Comparison of ENCODE assay signal across 9 cellular contexts in the genomic region with DNA sequence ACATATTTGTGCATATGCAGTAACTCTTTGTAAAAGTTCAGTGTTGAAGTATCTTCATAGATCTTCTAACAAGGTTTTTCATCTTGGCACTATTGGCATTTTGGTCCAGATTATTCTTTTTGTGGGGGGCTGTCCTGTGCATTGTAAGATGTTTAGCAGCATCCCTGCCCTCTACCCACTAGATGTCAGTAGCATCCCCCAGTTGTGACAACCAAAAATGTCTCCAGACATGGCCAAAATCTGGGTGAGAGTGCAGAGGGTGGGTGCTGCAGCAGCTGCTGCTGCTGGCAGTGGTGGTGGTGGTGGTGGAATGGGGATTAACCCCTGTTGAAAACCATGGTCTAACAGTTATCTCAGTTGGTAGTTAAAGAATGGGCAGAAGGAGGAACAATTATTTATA.
DNase-seq lines count a peak whose midpoint lies in the region; ATAC-seq and TF ChIP-seq lines count a peak whose summit lies in the region.
"Had no signal": no experiment of that assay in that cellular context is flagged by ENCODE, and none has a peak within 500 bp of the region (broad histone marks: within the 10 kb centered on the region; RNA-seq: fewer than 3 reads in every experiment).

No MANE protein-coding gene starts in this region.

- H3K9me3 ChIP-seq in Panc1 (ENCODE audit: control insufficient read depth, insufficient read depth, low read depth, low read length) (no peaks in the 10 kb centered on the region), left lung (no peaks in the 10 kb centered on the region), testis (no peaks in the 10 kb centered on the region)

- H3K27me3 ChIP-seq in HL-60 (ENCODE audit: insufficient read depth, poor library complexity, severe bottlenecking) (peaks cover 6% of the 10 kb centered on the region), Panc1 (ENCODE audit: control insufficient read depth, insufficient read depth, low read length) (no peaks in the 10 kb centered on the region), left lung (no peaks in the 10 kb centered on the region), testis (peaks cover 3% of the 10 kb centered on the region)

- TF ChIP-seq CTCF in HL-60 (IDR thresholded peaks at IDR 0.05; ENCODE audit: insufficient read depth, low read length), result peak; percentile 17
- TF ChIP-seq CTCF in Panc1 (IDR thresholded peaks at IDR 0.05), result peak; percentile 52
- TF ChIP-seq CTCF in left lung (IDR thresholded peaks at IDR 0.05), result no peak
- TF ChIP-seq CTCF in testis (IDR thresholded peaks at IDR 0.05), result no peak

- no peaks in the 10 kb centered on the region for H3K4me1 ChIP-seq in Panc1 (ENCODE audit: control insufficient read depth, insufficient read depth, low read length)
- H3K4me1 ChIP-seq in left lung, result no peaks in the 10 kb centered on the region
- no peaks in the 10 kb centered on the region for H3K4me1 ChIP-seq in testis

- DNase-seq in G401 (ENCODE audit: low spot score) (peak; percentile 8), HL-60 (ENCODE audit: low read depth in 1 of 2, low spot score in 1 of 2) (peak in 1 of 2 experiments; percentile 36), Panc1 (ENCODE audit: low read depth, low spot score) (no peak), iPS-NIHi7 (ENCODE audit: extremely low spot score) (peak; percentile 18), left lung (no peak), testis (no peak)
- no peak for DNase-seq in activated CD4-positive, CD25-positive, alpha-beta regulatory T cell (lab: John Stamatoyannopoulos, UW)
- DNase-seq: HCEC 1CT had no signal

- no peak overlapping the region for H3K27ac ChIP-seq in HL-60 (replicated peaks)
- H3K27ac ChIP-seq in Panc1 (ENCODE audit: low read length), result no peak overlapping the region
- H3K27ac ChIP-seq in left lung, result no peak overlapping the region
- no peak overlapping the region for H3K27ac ChIP-seq in testis

- POLR2A ChIA-PET in Panc1 (lab: Charles Lee), result no interaction called here

- H3K36me3 ChIP-seq in Panc1 (ENCODE audit: control insufficient read depth, insufficient read depth, low read length), result no peaks in the 10 kb centered on the region
- no peaks in the 10 kb centered on the region for H3K36me3 ChIP-seq in left lung
- H3K36me3 ChIP-seq in testis (ENCODE audit: low read depth, missing control alignments), result no peaks in the 10 kb centered on the region

- ATAC-seq in Panc1 (no peak), left lung (no peak), HG03469 (IDR thresholded peaks at IDR 0.05; ENCODE audit: unreplicated experiment) (no peak)

- H3K4me3 ChIP-seq in HL-60 (replicated peaks; ENCODE audit: insufficient read depth, low read length) (no peak overlapping the region), Panc1 (ENCODE audit: low read depth in 2 of 2, low read length in 2 of 2) (no peak overlapping the region), left lung (no peak overlapping the region), testis (no peak overlapping the region)

- BruUV-seq in Panc1 (replicated peaks; lab: Mats Ljungman, UMichigan), result no TSS peak

- TF ChIP-seq POLR2A in testis (IDR thresholded peaks at IDR 0.05), result no peak

- intact Hi-C loops in Panc1 (cut with micrococcal nuclease; ENCODE audit: unreplicated experiment), result no loop called here
- intact Hi-C loops in left lung (cut with DNase I), result no loop called here
- intact Hi-C loops in testis (cut with DNase I; ENCODE audit: low total_unique reads), result no loop called here

- in situ Hi-C loops in G401 (cut with HindIII; ENCODE audit: low sequenced_read_pairs) (no loop called here), Panc1 (cut with HindIII; ENCODE audit: low pct_unique_long_range_greater_than_20kb, low sequenced_read_pairs) (no loop called here)

- CTCF ChIA-PET in Panc1 (lab: Charles Lee), result no interaction called here

Comparison
In these comparisons a context has a peak if more than half of its experiments do, and no peak if none do; other contexts are left out.
1. DNase-seq: peak in G401 (single experiment) and iPS-NIHi7 (single experiment); none in Panc1 (single experiment), left lung (0 of 2), activated CD4-positive, CD25-positive, alpha-beta regulatory T cell (0 of 4) and testis (single experiment).
2. CTCF ChIP-seq: peak in HL-60 (single experiment) and Panc1 (single experiment); none in left lung (0 of 2) and testis (0 of 3).